In genomic region chr11:126202646-126203359, GRCh38 we compare ENCODE assay signal across 13 cellular contexts.
"Had no signal": no experiment of that assay in that cellular context is flagged by ENCODE, and none has a peak within 500 bp of the region (broad histone marks: within the 10 kb centered on the region; RNA-seq: fewer than 3 reads in every experiment).

No MANE protein-coding gene starts in this region.

- FAIRE-seq: endothelial cell of umbilical vein had no signal

- H3K27ac ChIP-seq: esophagus squamous epithelium, neutrophil had no signal

- H3K9me3 Mint-ChIP-seq: activated naive CD4-positive, alpha-beta T cell treated with anti-CD3 and anti-CD28 coated beads, Interleukin-2, amount 50 U/mL, for 24 hours had no signal

- H3K27me3 ChIP-seq: adrenal gland, esophagus squamous epithelium, neutrophil had no signal

- H3K27ac Mint-ChIP-seq: activated CD4-positive, alpha-beta T cell treated with anti-CD3 and anti-CD28 coated beads for 36 hours; activated CD8-positive, alpha-beta T cell treated with anti-CD3 and anti-CD28 coated beads for 36 hours; activated naive CD4-positive, alpha-beta T cell treated with anti-CD3 and anti-CD28 coated beads, Interleukin-2, amount 50 U/mL, for 24 hours; naive thymus-derived CD8-positive, alpha-beta T cell had no signal

- H3K9me3 ChIP-seq: adrenal gland, neutrophil had no signal

- H3K4me3 ChIP-seq: adrenal gland, esophagus squamous epithelium had no signal

- H3K27me3 Mint-ChIP-seq: activated CD4-positive, alpha-beta T cell treated with anti-CD3 and anti-CD28 coated beads for 36 hours; activated CD8-positive, alpha-beta T cell treated with anti-CD3 and anti-CD28 coated beads for 36 hours; activated naive CD4-positive, alpha-beta T cell treated with anti-CD3 and anti-CD28 coated beads, Interleukin-2, amount 50 U/mL, for 24 hours; naive thymus-derived CD8-positive, alpha-beta T cell had no signal

- H3K4me1 ChIP-seq: adrenal gland, esophagus squamous epithelium had no signal

- H3K4me3 Mint-ChIP-seq: activated CD4-positive, alpha-beta T cell treated with anti-CD3 and anti-CD28 coated beads for 36 hours; activated CD8-positive, alpha-beta T cell treated with anti-CD3 and anti-CD28 coated beads for 36 hours; activated naive CD4-positive, alpha-beta T cell treated with anti-CD3 and anti-CD28 coated beads, Interleukin-2, amount 50 U/mL, for 24 hours; activated T-cell treated with anti-CD3 and anti-CD28 coated beads, Interleukin-2, amount 50 U/mL, for 4 hours; naive thymus-derived CD8-positive, alpha-beta T cell had no signal

- H3K4me1 Mint-ChIP-seq: activated CD4-positive, alpha-beta T cell treated with anti-CD3 and anti-CD28 coated beads for 36 hours had no signal

- ATAC-seq: activated CD4-positive, alpha-beta T cell treated with anti-CD3 and anti-CD28 coated beads for 36 hours; activated CD8-positive, alpha-beta T cell treated with anti-CD3 and anti-CD28 coated beads for 36 hours; activated T-cell treated with anti-CD3 and anti-CD28 coated beads, Interleukin-2, amount 50 U/mL, for 4 hours; naive thymus-derived CD8-positive, alpha-beta T cell had no signal

- DNase-seq: activated CD4-positive, alpha-beta T cell treated with anti-CD3 and anti-CD28 coated beads for 36 hours; activated CD8-positive, alpha-beta T cell treated with anti-CD3 and anti-CD28 coated beads for 36 hours; activated effector memory CD4-positive, alpha-beta T cell treated with Interleukin-2 at 50 U/mL for 16 hours; activated T-cell treated with anti-CD3 and anti-CD28 coated beads, Interleukin-2, amount 50 U/mL, for 4 hours; effector CD8-positive, alpha-beta T cell; esophagus squamous epithelium; naive thymus-derived CD8-positive, alpha-beta T cell; retina; T-helper 2 cell had no signal
